ENCODE assay signal across 8 cellular contexts in genomic region chr17:76452102-76452645, GRCh38. TPM values are rescaled to one million over a fixed set of nuclear protein-coding genes. Genes with fewer than 3 reads are reported as not detected.
A peak's percentile ranks its signal among the peaks of the same experiment; 100 is the strongest.
DNase-seq lines count a peak whose midpoint lies in the region; ATAC-seq, FAIRE-seq and TF ChIP-seq lines count a peak whose summit lies in the region.

No MANE protein-coding gene starts in this region.

- H4K5ac ChIP-seq in IMR-90 (ENCODE audit: low read depth, low read length), result 0 out of 2 replicates have a peak overlapping the region, but pooled peaks have one; percentile 41

- H3K79me1 ChIP-seq in IMR-90 (ENCODE audit: low read depth in 1 of 2, low read length in 2 of 2), result peaks cover 23 to 52% of the 10 kb centered on the region in 2 experiments; a peak in 3 of 4 replicates

- ATAC-seq in IMR-90 (ENCODE audit: low read depth), result peak; percentile 44
- peak; percentile 82 for ATAC-seq in HepG2
- no peak for ATAC-seq in GM21619 (IDR thresholded peaks at IDR 0.05; ENCODE audit: unreplicated experiment)

- H4K20me1 ChIP-seq in IMR-90 (ENCODE audit: insufficient read depth, low read length) (peaks cover 54% of the 10 kb centered on the region), HepG2 (ENCODE audit: insufficient read depth, low read length) (peaks cover 43% of the 10 kb centered on the region)

- H3K27ac ChIP-seq in IMR-90 (ENCODE audit: insufficient read depth, low read length) (peak overlapping the region; percentile 60), HepG2 (ENCODE audit: extremely low read length, insufficient read depth, low read length) (peak overlapping the region; percentile 13)

- CTCF ChIA-PET in IMR-90 (lab: Yijun Ruan, JAX) (interaction anchor here (0.6 to 2.4 kb wide), 3 partner anchors 17 to 94 kb away, joined by 3 to 7 read pairs (median 3); no protein-coding TSS in a partner anchor), HepG2 (lab: Yijun Ruan, JAX; ENCODE audit: low intra/inter-chr PET ratio, low total read pairs) (interaction anchor here (1.3 kb wide), 1 partner anchor 43 kb away, joined by 4 read pairs; no protein-coding TSS in a partner anchor)

- no peak overlapping the region for H3K18ac ChIP-seq in IMR-90 (ENCODE audit: low read depth, low read length)

- H2AK9ac ChIP-seq in IMR-90 (replicated peaks; ENCODE audit: low read depth, low read length, poor library complexity), result peak overlapping the region; percentile 95

- no peak overlapping the region for H2BK15ac ChIP-seq in IMR-90 (ENCODE audit: low read depth, low read length)

- H3K4me1 ChIP-seq in IMR-90 (ENCODE audit: control insufficient read depth, insufficient read depth, low read length) (peaks cover 15% of the 10 kb centered on the region), HepG2 (ENCODE audit: insufficient read depth, low read length) (peaks cover 49% of the 10 kb centered on the region)

- H3K4ac ChIP-seq in IMR-90 (ENCODE audit: low read depth, low read length), result no peak overlapping the region

- POLR2A ChIA-PET in IMR-90 (lab: Charles Lee; ENCODE audit: unreplicated experiment) (no interaction called here), HepG2 (lab: Yijun Ruan, JAX) (interaction anchor here (1.0 to 3.1 kb wide), 4 partner anchors 12 to 71 kb away, joined by 3 to 26 read pairs (median 3); partner anchors contain the start of gene RHBDF2)

- in situ Hi-C loops in IMR-90 (cut with MboI; ENCODE audit: low sequenced_read_pairs), result no loop called here
- in situ Hi-C loops in astrocyte of the spinal cord (cut with HindIII; ENCODE audit: low sequenced_read_pairs), result no loop called here
- in situ Hi-C loops in HepG2 (cut with HindIII; ENCODE audit: extremely low pct_ligation_motif_present, low pct_unique_long_range_greater_than_20kb), result loop anchor here (5.0 kb wide), 1 partner anchor 50 kb away; no protein-coding TSS in a partner anchor

- peak overlapping the region; percentile 65 for H3K9ac ChIP-seq in IMR-90 (ENCODE audit: low read depth, low read length)
- peak overlapping the region; percentile 91 for H3K9ac ChIP-seq in HepG2 (ENCODE audit: insufficient read depth, low read depth, low read length)

- H2BK120ac ChIP-seq in IMR-90 (ENCODE audit: low read depth, low read length), result no peak overlapping the region

- BruUV-seq in IMR-90 (replicated peaks; lab: Mats Ljungman, UMichigan), result no TSS peak
- no TSS peak for BruUV-seq in HepG2 (replicated peaks; lab: Mats Ljungman, UMichigan)

- dilution Hi-C loops in IMR-90 (cut with HindIII; ENCODE audit: low sequenced_read_pairs, unreplicated experiment), result no loop called here

- intact Hi-C loops in IMR-90 (cut with micrococcal nuclease) (loop anchor here (10.0 kb wide), 1 partner anchor 137 kb away; no protein-coding TSS in a partner anchor), HepG2 (cut with micrococcal nuclease; ENCODE audit: unreplicated experiment) (loop anchor here (2.0 kb wide), 1 partner anchor 25 kb away; no protein-coding TSS in a partner anchor)

- H3K9me3 ChIP-seq in IMR-90 (ENCODE audit: control insufficient read depth, insufficient read depth, low read length), result no peaks in the 10 kb centered on the region
- no peaks in the 10 kb centered on the region for H3K9me3 ChIP-seq in HepG2 (ENCODE audit: low read length)

- TF ChIP-seq RAD21 in IMR-90 (IDR thresholded peaks at IDR 0.05; ENCODE audit: low read length) (no peak), HepG2 (CRISPR knock-in tag; IDR thresholded peaks at IDR 0.05) (no peak)

- H3K79me2 ChIP-seq in HepG2 (ENCODE audit: insufficient read depth, low read length), result peaks cover 53% of the 10 kb centered on the region

- no peak overlapping the region for H2BK20ac ChIP-seq in IMR-90 (ENCODE audit: low read depth, low read length)

- H3K4me2 ChIP-seq in IMR-90 (ENCODE audit: low read depth, low read length) (peak overlapping the region; percentile 98), HepG2 (ENCODE audit: low read depth, low read length) (peak overlapping the region; percentile 92)

- H2AFZ ChIP-seq in IMR-90 (replicated peaks; ENCODE audit: low read length, poor library complexity) (peak overlapping the region; percentile 97), HepG2 (ENCODE audit: low read length) (no peak overlapping the region)

- peak overlapping the region; percentile 87 for H3K4me3 ChIP-seq in IMR-90 (ENCODE audit: insufficient read depth, low read depth, low read length)
- peak overlapping the region; percentile 65 for H3K4me3 ChIP-seq in astrocyte of the spinal cord (ENCODE audit: low read depth, low read length)
- H3K4me3 ChIP-seq in HepG2 (replicated peaks in 1 of 3; ENCODE audit: insufficient read depth in 1 of 3, low read depth in 2 of 3, low read length in 3 of 3), result peak overlapping the region; percentile 84 to 97 (median 92)

- peaks cover 22% of the 10 kb centered on the region for H3K9me1 ChIP-seq in IMR-90 (ENCODE audit: insufficient read depth, low read length)

- peak; percentile 23 for DNase-seq in activated CD4-positive, alpha-beta T cell treated with anti-CD3 and anti-CD28 coated beads for 48 hours
- no peak for DNase-seq in activated CD4-positive, alpha-beta T cell treated with anti-CD3 and anti-CD28 coated beads, Interleukin-2, amount 50 U/mL, for 4 hours
- DNase-seq in IMR-90 (no peak), astrocyte of the spinal cord (ENCODE audit: low read depth, low spot score) (no peak), HepG2 (ENCODE audit: low spot score) (no peak), superior temporal gyrus (ENCODE audit: extremely low spot score) (peak; percentile 19), AG08396 (ENCODE audit: low spot score) (no peak)

- 0 out of 2 replicates have a peak overlapping the region, but pooled peaks have one; percentile 7 for H2AK5ac ChIP-seq in IMR-90 (ENCODE audit: low read depth, low read length)

- no peak overlapping the region for H3K56ac ChIP-seq in IMR-90 (ENCODE audit: extremely low read depth, insufficient read depth, low read length)

- TF ChIP-seq POLR2A in IMR-90 (IDR thresholded peaks at IDR 0.05; ENCODE audit: low read depth, low read length) (no peak), HepG2 (IDR thresholded peaks at IDR 0.05; ENCODE audit: insufficient read depth in 1 of 2, low read depth in 2 of 2, low read length in 2 of 2) (no peak; a peak in 1 of 4 replicates)

- H4K8ac ChIP-seq in IMR-90 (ENCODE audit: low read depth in 2 of 2, low read length in 2 of 2), result no peak overlapping the region; a peak in 2 of 4 replicates

- FAIRE-seq in HepG2 (lab: Jason Lieb, UNC), result no peak

- peak overlapping the region; percentile 72; the same call in 1 of the 2 replicates for H3K14ac ChIP-seq in IMR-90 (replicated peaks; ENCODE audit: low read depth, low read length)

- no peak for TF ChIP-seq CTCF in IMR-90 (conservative IDR thresholded peaks at IDR 0.05; ENCODE audit: low read depth, low read length)
- TF ChIP-seq CTCF in astrocyte of the spinal cord (IDR thresholded peaks at IDR 0.05; ENCODE audit: low read depth, low read length), result no peak
- no peak for TF ChIP-seq CTCF in HepG2 (CRISPR knock-in tag; IDR thresholded peaks at IDR 0.05)

- H3K23ac ChIP-seq in IMR-90 (ENCODE audit: low read depth, low read length), result peak overlapping the region; percentile 87

- H3K27me3 ChIP-seq in IMR-90 (ENCODE audit: control insufficient read depth, insufficient read depth, low read length) (no peaks in the 10 kb centered on the region), HepG2 (ENCODE audit: control insufficient read depth in 1 of 2, insufficient read depth in 2 of 2, low read length in 2 of 2) (no peaks in the 10 kb centered on the region; a peak in 1 of 5 replicates)

- H2BK5ac ChIP-seq in IMR-90 (ENCODE audit: low read depth, low read length, poor library complexity, severe bottlenecking), result no peak overlapping the region

- H3K36me3 ChIP-seq in IMR-90 (ENCODE audit: control insufficient read depth, insufficient read depth, low read length) (no peaks in the 10 kb centered on the region), HepG2 (replicated peaks in 1 of 2; ENCODE audit: control insufficient read depth in 1 of 2, insufficient read depth in 2 of 2, low read length in 2 of 2) (peaks cover 0 to 4% of the 10 kb centered on the region in 2 experiments; a peak in 2 of 5 replicates)

- no peak overlapping the region for H4K91ac ChIP-seq in IMR-90 (ENCODE audit: insufficient read depth, low read depth, low read length)

- no peak for TF ChIP-seq EP300 in HepG2 (IDR thresholded peaks at IDR 0.05; ENCODE audit: low read depth in 2 of 2, low read length in 2 of 2)
- TF ChIP-seq EP300 in HepG2 (CRISPR knock-in tag; IDR thresholded peaks at IDR 0.05; ENCODE audit: borderline replicate concordance), result no peak

- 2% methylated on average over 21 of the region's 28 CpGs; no CpG with 5 or more reads in 1 of the 2 experiments for WGBS in IMR-90 (ENCODE audit: extremely low coverage in 2 of 2, insufficient read length in 1 of 2), 2 experiments
- 1% methylated on average over 15 of the region's 28 CpGs for WGBS in HepG2 (ENCODE audit: low lambda C conversion rate)

RNA-seq across cellular contexts. Expression of gene UBE2O, which starts 0.8 kb away (rescaled TPM):
- 17.6 and 20.0 TPM in 2 replicates for total RNA-seq in IMR-90 (2012; rRNA removed)
- 14.3 and 17.6 TPM in 2 replicates for polyA plus RNA-seq in IMR-90 (2012; rRNA removed)
- polyA plus RNA-seq in IMR-90 (2012; cell fraction: cytosol; rRNA removed), result 9.1 and 12.2 TPM in 2 replicates
- 43.5 and 62.5 TPM in 2 replicates for polyA plus RNA-seq in IMR-90 (2012; cell fraction: nucleus; rRNA removed; ENCODE audit: low replicate concordance)
- total RNA-seq in HepG2 (2016; rRNA removed; fragmentation: Illumina TruSeq; extraction: Trizol), result 21.5 and 22.3 TPM in 2 replicates
- 2.7 and 3.0 TPM in 2 replicates for total RNA-seq in HepG2 (2016; cell fraction: cytosol; rRNA removed; fragmentation: Illumina TruSeq; extraction: Trizol; ENCODE audit: low read depth)
- total RNA-seq in HepG2 (2016; cell fraction: insoluble cytoplasmic fraction; rRNA removed; fragmentation: Illumina TruSeq; extraction: Trizol), result 22.1 and 22.5 TPM in 2 replicates
- total RNA-seq in HepG2 (2016; cell fraction: membrane; rRNA removed; fragmentation: Illumina TruSeq; extraction: Trizol), result 7.2 and 8.1 TPM in 2 replicates
- total RNA-seq in HepG2 (2016; cell fraction: nucleus; rRNA removed; fragmentation: Illumina TruSeq; extraction: Trizol), result 23.0 and 27.1 TPM in 2 replicates
- 23.5 and 30.4 TPM in 2 replicates for polyA plus RNA-seq in HepG2 (2011; rRNA removed)
- polyA plus RNA-seq in HepG2 (2011; cell fraction: cytosol; rRNA removed), result 11.6 and 11.8 TPM in 2 replicates
- 87.2 and 93.5 TPM in 2 replicates for polyA plus RNA-seq in HepG2 (2011; cell fraction: nucleus; rRNA removed)
- 28.0 and 29.8 TPM in 2 replicates for polyA plus RNA-seq in HepG2 (2012)
- 0.86 and 0.95 TPM in 2 replicates for polyA plus RNA-seq in HepG2 (2016; cell fraction: cytosol; fragmentation: Illumina TruSeq; extraction: Trizol; ENCODE audit: low read depth)
- 15.3 and 21.2 TPM in 2 replicates for polyA plus RNA-seq in HepG2 (2016; cell fraction: insoluble cytoplasmic fraction; fragmentation: Illumina TruSeq; extraction: Trizol; ENCODE audit: low read depth)
- polyA plus RNA-seq in HepG2 (2016; cell fraction: membrane; fragmentation: Illumina TruSeq; extraction: Trizol; ENCODE audit: low read depth), result 2.1 and 3.0 TPM in 2 replicates
- 66.1 and 73.3 TPM in 2 replicates for polyA plus RNA-seq in HepG2 (2016; cell fraction: nucleus; fragmentation: Illumina TruSeq; extraction: Trizol; ENCODE audit: insufficient read depth, low read depth)
- 39.5 and 89.3 TPM in 2 replicates for polyA minus RNA-seq in HepG2 (2011; rRNA and poly(A)+ RNA removed; ENCODE audit: low replicate concordance)
- polyA minus RNA-seq in HepG2 (2011; cell fraction: cytosol; rRNA and poly(A)+ RNA removed), result 31.1 and 31.4 TPM in 2 replicates
- 27.4 and 30.3 TPM in 2 replicates for polyA minus RNA-seq in HepG2 (2011; cell fraction: nucleus; rRNA and poly(A)+ RNA removed)

RNA-seq across cellular contexts. Expression of gene AANAT, which starts 15.2 kb away (rescaled TPM):
- total RNA-seq in IMR-90 (2012; rRNA removed), result not detected in 2 replicates
- polyA plus RNA-seq in IMR-90 (2012; rRNA removed), result 0.19 and 0.21 TPM in 2 replicates
- 0.08 and 0.32 TPM in 2 replicates for polyA plus RNA-seq in IMR-90 (2012; cell fraction: cytosol; rRNA removed)
- polyA plus RNA-seq in IMR-90 (2012; cell fraction: nucleus; rRNA removed; ENCODE audit: low replicate concordance), result 0.92 and 1.8 TPM in 2 replicates
- total RNA-seq in HepG2 (2016; rRNA removed; fragmentation: Illumina TruSeq; extraction: Trizol), result not detected in 2 replicates
- total RNA-seq in HepG2 (2016; cell fraction: cytosol; rRNA removed; fragmentation: Illumina TruSeq; extraction: Trizol; ENCODE audit: low read depth), result not detected in 2 replicates
- not detected in 2 replicates for total RNA-seq in HepG2 (2016; cell fraction: insoluble cytoplasmic fraction; rRNA removed; fragmentation: Illumina TruSeq; extraction: Trizol)
- total RNA-seq in HepG2 (2016; cell fraction: membrane; rRNA removed; fragmentation: Illumina TruSeq; extraction: Trizol), result not detected in 2 replicates
- total RNA-seq in HepG2 (2016; cell fraction: nucleus; rRNA removed; fragmentation: Illumina TruSeq; extraction: Trizol), result not detected in 2 replicates
- polyA plus RNA-seq in HepG2 (2011; rRNA removed), result 0.03 and 0.07 TPM in 2 replicates
- polyA plus RNA-seq in HepG2 (2011; cell fraction: cytosol; rRNA removed), result not detected in 2 replicates
- polyA plus RNA-seq in HepG2 (2011; cell fraction: nucleus; rRNA removed), result 0.23 and 0.42 TPM in 2 replicates
- polyA plus RNA-seq in HepG2 (2012), result 0.31 TPM in 1 of 2 replicates, not detected in the other
- polyA plus RNA-seq in HepG2 (2016; cell fraction: cytosol; fragmentation: Illumina TruSeq; extraction: Trizol; ENCODE audit: low read depth), result not detected in 2 replicates
- polyA plus RNA-seq in HepG2 (2016; cell fraction: insoluble cytoplasmic fraction; fragmentation: Illumina TruSeq; extraction: Trizol; ENCODE audit: low read depth), result not detected in 2 replicates
- not detected in 2 replicates for polyA plus RNA-seq in HepG2 (2016; cell fraction: membrane; fragmentation: Illumina TruSeq; extraction: Trizol; ENCODE audit: low read depth)
- polyA plus RNA-seq in HepG2 (2016; cell fraction: nucleus; fragmentation: Illumina TruSeq; extraction: Trizol; ENCODE audit: insufficient read depth, low read depth), result not detected in 2 replicates
- polyA minus RNA-seq in HepG2 (2011; rRNA and poly(A)+ RNA removed; ENCODE audit: low replicate concordance), result not detected in 2 replicates
- polyA minus RNA-seq in HepG2 (2011; cell fraction: cytosol; rRNA and poly(A)+ RNA removed), result not detected in 2 replicates
- polyA minus RNA-seq in HepG2 (2011; cell fraction: nucleus; rRNA and poly(A)+ RNA removed), result not detected in 2 replicates

RNA-seq across cellular contexts. Expression of gene RHBDF2, which starts 49.0 kb away (rescaled TPM):
- total RNA-seq in IMR-90 (2012; rRNA removed) (1.3 and 1.4 TPM in 2 replicates), HepG2 (2016; rRNA removed; fragmentation: Illumina TruSeq; extraction: Trizol) (4.2 and 7.8 TPM in 2 replicates)
- polyA plus RNA-seq in IMR-90 (2012; rRNA removed) (8.3 and 10.0 TPM in 2 replicates), HepG2 (2011; rRNA removed) (24.2 and 27.6 TPM in 2 replicates)
- 6.7 and 10.1 TPM in 2 replicates for polyA plus RNA-seq in IMR-90 (2012; cell fraction: cytosol; rRNA removed)
- polyA plus RNA-seq in IMR-90 (2012; cell fraction: nucleus; rRNA removed; ENCODE audit: low replicate concordance), result 29.5 and 54.3 TPM in 2 replicates
- total RNA-seq in HepG2 (2016; cell fraction: cytosol; rRNA removed; fragmentation: Illumina TruSeq; extraction: Trizol; ENCODE audit: low read depth), result 3.3 and 3.4 TPM in 2 replicates
- 2.8 and 8.6 TPM in 2 replicates for total RNA-seq in HepG2 (2016; cell fraction: insoluble cytoplasmic fraction; rRNA removed; fragmentation: Illumina TruSeq; extraction: Trizol)
- total RNA-seq in HepG2 (2016; cell fraction: membrane; rRNA removed; fragmentation: Illumina TruSeq; extraction: Trizol), result 3.2 and 3.5 TPM in 2 replicates
- 10.0 and 14.7 TPM in 2 replicates for total RNA-seq in HepG2 (2016; cell fraction: nucleus; rRNA removed; fragmentation: Illumina TruSeq; extraction: Trizol)
- 9.7 and 15.2 TPM in 2 replicates for polyA plus RNA-seq in HepG2 (2011; cell fraction: cytosol; rRNA removed)
- 96.1 and 124 TPM in 2 replicates for polyA plus RNA-seq in HepG2 (2011; cell fraction: nucleus; rRNA removed)
- polyA plus RNA-seq in HepG2 (2012), result 17.9 and 27.7 TPM in 2 replicates
- polyA plus RNA-seq in HepG2 (2016; cell fraction: cytosol; fragmentation: Illumina TruSeq; extraction: Trizol; ENCODE audit: low read depth), result 1.2 and 1.5 TPM in 2 replicates
- 3.8 and 4.6 TPM in 2 replicates for polyA plus RNA-seq in HepG2 (2016; cell fraction: insoluble cytoplasmic fraction; fragmentation: Illumina TruSeq; extraction: Trizol; ENCODE audit: low read depth)
- 2.0 and 3.1 TPM in 2 replicates for polyA plus RNA-seq in HepG2 (2016; cell fraction: membrane; fragmentation: Illumina TruSeq; extraction: Trizol; ENCODE audit: low read depth)
- polyA plus RNA-seq in HepG2 (2016; cell fraction: nucleus; fragmentation: Illumina TruSeq; extraction: Trizol; ENCODE audit: insufficient read depth, low read depth), result 23.9 and 27.3 TPM in 2 replicates
- 8.1 and 40.4 TPM in 2 replicates for polyA minus RNA-seq in HepG2 (2011; rRNA and poly(A)+ RNA removed; ENCODE audit: low replicate concordance)
- 12.8 and 13.5 TPM in 2 replicates for polyA minus RNA-seq in HepG2 (2011; cell fraction: cytosol; rRNA and poly(A)+ RNA removed)
- polyA minus RNA-seq in HepG2 (2011; cell fraction: nucleus; rRNA and poly(A)+ RNA removed), result 26.5 and 30.6 TPM in 2 replicates

Comparison
In these comparisons a context has a peak if more than half of its experiments do, and no peak if none do; other contexts are left out.
1. DNase-seq: peak in activated CD4-positive, alpha-beta T cell treated with anti-CD3 and anti-CD28 coated beads for 48 hours (single experiment) and superior temporal gyrus (single experiment); none in activated CD4-positive, alpha-beta T cell treated with anti-CD3 and anti-CD28 coated beads, Interleukin-2, amount 50 U/mL, for 4 hours (0 of 2), IMR-90 (single experiment), astrocyte of the spinal cord (single experiment), HepG2 (single experiment) and AG08396 (single experiment).
2. Peak in every context shown above with its lines, with median percentiles within 50 percentile points of each other: H3K4me3 ChIP-seq.